ENCODE assay signal across 21 cellular contexts in genomic region chr5:179936976-179937681, GRCh38. TPM values are rescaled to one million over a fixed set of nuclear protein-coding genes. Genes with fewer than 3 reads are reported as not detected.
DNase-seq lines count a peak whose midpoint lies in the region; ATAC-seq, FAIRE-seq and TF ChIP-seq lines count a peak whose summit lies in the region.
"Had no signal": no experiment of that assay in that cellular context is flagged by ENCODE, and none has a peak within 500 bp of the region (broad histone marks: within the 10 kb centered on the region; RNA-seq: fewer than 3 reads in every experiment).

No MANE protein-coding gene starts in this region.

- WGBS in HepG2 (ENCODE audit: low lambda C conversion rate) = 23% methylated on average over 13 of the region's 13 CpGs
- WGBS in right lobe of liver (ENCODE audit: insufficient coverage, low coverage, low lambda C conversion rate, missing lambda C conversion rate) = 86% methylated on average over 13 of the region's 13 CpGs

- intact Hi-C loops in HepG2 (cut with micrococcal nuclease; ENCODE audit: unreplicated experiment) = no loop called here
- intact Hi-C loops in right lobe of liver (cut with DNase I) = no loop called here

- TF ChIP-seq EP300 in HepG2 (IDR thresholded peaks at IDR 0.05; ENCODE audit: low read depth in 2 of 2, low read length in 2 of 2) = no peak
- TF ChIP-seq EP300 in HepG2 (CRISPR knock-in tag; IDR thresholded peaks at IDR 0.05; ENCODE audit: borderline replicate concordance) = no peak

- H3K79me2 ChIP-seq in HepG2 (ENCODE audit: insufficient read depth, low read length) = no peaks in the 10 kb centered on the region
- H3K79me2 ChIP-seq in astrocyte (ENCODE audit: insufficient read depth, low read length) = no peaks in the 10 kb centered on the region

- no peak overlapping the region for H3K27ac ChIP-seq in HepG2 (ENCODE audit: extremely low read length, insufficient read depth, low read length)
- no peak overlapping the region for H3K27ac ChIP-seq in right lobe of liver
- H3K27ac ChIP-seq in astrocyte (ENCODE audit: low read depth, low read length) = no peak overlapping the region
- H3K27ac ChIP-seq: 22Rv1 had no signal

- H3K9me3 ChIP-seq in HepG2 (ENCODE audit: low read length) = no peaks in the 10 kb centered on the region
- no peaks in the 10 kb centered on the region for H3K9me3 ChIP-seq in right lobe of liver
- no peaks in the 10 kb centered on the region for H3K9me3 ChIP-seq in astrocyte (ENCODE audit: insufficient read depth, low read depth, low read length)
- H3K9me3 ChIP-seq: BE2C had no signal

- BruUV-seq in HepG2 (replicated peaks; lab: Mats Ljungman, UMichigan) = no TSS peak

- TF ChIP-seq CTCF in HepG2 (CRISPR knock-in tag; IDR thresholded peaks at IDR 0.05) (no peak), right lobe of liver (IDR thresholded peaks at IDR 0.05) (no peak), astrocyte (IDR thresholded peaks at IDR 0.05; ENCODE audit: insufficient read depth, low read depth, low read length) (no peak)

- H3K4me3 Mint-ChIP-seq in astrocyte (ENCODE audit: unreplicated experiment) = no peak overlapping the region
- H3K4me3 Mint-ChIP-seq in activated CD8-positive, alpha-beta memory T cell treated with anti-CD3 and anti-CD28 coated beads, Interleukin-2, amount 10 ng/mL, durations not matched to agents 7 days and 5 days = no peak overlapping the region
- H3K4me3 Mint-ChIP-seq: CD4-positive, CD25-positive, alpha-beta regulatory T cell; CD8-positive, alpha-beta memory T cell; GM23338; IgD-negative memory B cell had no signal

- in situ Hi-C loops in HepG2 (cut with HindIII; ENCODE audit: extremely low pct_ligation_motif_present, low pct_unique_long_range_greater_than_20kb) = no loop called here

- no peaks in the 10 kb centered on the region for H3K27me3 Mint-ChIP-seq in astrocyte (ENCODE audit: low read depth, unreplicated experiment)
- H3K27me3 Mint-ChIP-seq in activated CD8-positive, alpha-beta memory T cell treated with anti-CD3 and anti-CD28 coated beads, Interleukin-2, amount 10 ng/mL, durations not matched to agents 7 days and 5 days = peaks cover 10% of the 10 kb centered on the region

- H3K9ac ChIP-seq in HepG2 (ENCODE audit: insufficient read depth, low read depth, low read length) (no peak overlapping the region), astrocyte (ENCODE audit: low read length) (no peak overlapping the region)

- no peak for DNase-seq in HepG2 (ENCODE audit: low spot score)
- DNase-seq in right lobe of liver = no peak
- no peak for DNase-seq in astrocyte (ENCODE audit: low read depth)
- no peak for DNase-seq in frontal cortex (ENCODE audit: low spot score in 2 of 2)
- no peak for DNase-seq in activated CD8-positive, alpha-beta memory T cell treated with anti-CD3 and anti-CD28 coated beads, Interleukin-2, amount 10 ng/mL, durations not matched to agents 7 days and 5 days
- DNase-seq: BE2C; C1 segment of cervical spinal cord; CD4-positive, CD25-positive, alpha-beta regulatory T cell; CD8-positive, alpha-beta memory T cell; COR-L47; GF-D8; HCEC 1CT; KG1 had no signal

- FAIRE-seq in HepG2 (lab: Jason Lieb, UNC) = no peak
- FAIRE-seq in astrocyte (lab: Jason Lieb, UNC) = peak; percentile 23
- FAIRE-seq in frontal cortex (lab: Jason Lieb, UNC) = peak; percentile 84
- FAIRE-seq: H54, HTR-8/SVneo had no signal

- CTCF ChIA-PET in HepG2 (lab: Yijun Ruan, JAX; ENCODE audit: low intra/inter-chr PET ratio, low total read pairs) = no interaction called here
- CTCF ChIA-PET in activated CD8-positive, alpha-beta memory T cell treated with anti-CD3 and anti-CD28 coated beads, Interleukin-2, amount 10 ng/mL, durations not matched to agents 7 days and 5 days (lab: Charles Lee) = no interaction called here

- H3K27ac Mint-ChIP-seq in astrocyte (ENCODE audit: unreplicated experiment) = no peak overlapping the region
- H3K27ac Mint-ChIP-seq in activated CD8-positive, alpha-beta memory T cell treated with anti-CD3 and anti-CD28 coated beads, Interleukin-2, amount 10 ng/mL, durations not matched to agents 7 days and 5 days = no peak overlapping the region
- H3K27ac Mint-ChIP-seq: CD4-positive, CD25-positive, alpha-beta regulatory T cell; CD8-positive, alpha-beta memory T cell; GM23338; IgD-negative memory B cell had no signal

- peaks cover 2% of the 10 kb centered on the region for H3K36me3 Mint-ChIP-seq in astrocyte (ENCODE audit: low read depth, unreplicated experiment)
- no peaks in the 10 kb centered on the region for H3K36me3 Mint-ChIP-seq in activated CD8-positive, alpha-beta memory T cell treated with anti-CD3 and anti-CD28 coated beads, Interleukin-2, amount 10 ng/mL, durations not matched to agents 7 days and 5 days
- H3K36me3 Mint-ChIP-seq: CD4-positive, CD25-positive, alpha-beta regulatory T cell had no signal

- H3K27me3 ChIP-seq in HepG2 (ENCODE audit: control insufficient read depth in 1 of 2, insufficient read depth in 2 of 2, low read length in 2 of 2) = no peaks in the 10 kb centered on the region
- no peaks in the 10 kb centered on the region for H3K27me3 ChIP-seq in right lobe of liver
- H3K27me3 ChIP-seq in astrocyte (ENCODE audit: insufficient read depth, low read length) = no peaks in the 10 kb centered on the region
- H3K27me3 ChIP-seq: BE2C had no signal

- H3K36me3 ChIP-seq in HepG2 (replicated peaks in 1 of 2; ENCODE audit: control insufficient read depth in 1 of 2, insufficient read depth in 2 of 2, low read length in 2 of 2) (no peaks in the 10 kb centered on the region), right lobe of liver (no peaks in the 10 kb centered on the region), astrocyte (ENCODE audit: insufficient read depth, low read length) (no peaks in the 10 kb centered on the region)
- H3K36me3 ChIP-seq: BE2C had no signal

- no peaks in the 10 kb centered on the region for H4K20me1 ChIP-seq in HepG2 (ENCODE audit: insufficient read depth, low read length)
- no peaks in the 10 kb centered on the region for H4K20me1 ChIP-seq in astrocyte (ENCODE audit: insufficient read depth, low read length)

- no peaks in the 10 kb centered on the region for H3K9me3 Mint-ChIP-seq in astrocyte (ENCODE audit: unreplicated experiment)
- no peaks in the 10 kb centered on the region for H3K9me3 Mint-ChIP-seq in activated CD8-positive, alpha-beta memory T cell treated with anti-CD3 and anti-CD28 coated beads, Interleukin-2, amount 10 ng/mL, durations not matched to agents 7 days and 5 days (ENCODE audit: low read depth)
- H3K9me3 Mint-ChIP-seq: CD8-positive, alpha-beta memory T cell; GM23338; IgD-negative memory B cell had no signal

- no peak overlapping the region for H3K4me3 ChIP-seq in HepG2 (replicated peaks in 1 of 3; ENCODE audit: insufficient read depth in 1 of 3, low read depth in 2 of 3, low read length in 3 of 3)
- H3K4me3 ChIP-seq in right lobe of liver = no peak overlapping the region
- H3K4me3 ChIP-seq in astrocyte (ENCODE audit: insufficient read depth, low read depth, low read length) = no peak overlapping the region
- H3K4me3 ChIP-seq: GM23338 had no signal

- ATAC-seq in HepG2 (no peak), right lobe of liver (no peak), GM18502 (IDR thresholded peaks at IDR 0.05; ENCODE audit: poor library complexity, unreplicated experiment) (no peak), HG03139 (IDR thresholded peaks at IDR 0.05; ENCODE audit: unreplicated experiment) (no peak), GM18909 (IDR thresholded peaks at IDR 0.05; ENCODE audit: poor library complexity, unreplicated experiment) (no peak)
- ATAC-seq in activated CD8-positive, alpha-beta memory T cell treated with anti-CD3 and anti-CD28 coated beads, Interleukin-2, amount 10 ng/mL, durations not matched to agents 7 days and 5 days = no peak
- ATAC-seq: GM23338 had no signal

- H3K4me1 ChIP-seq in HepG2 (ENCODE audit: insufficient read depth, low read length) (no peaks in the 10 kb centered on the region), right lobe of liver (no peaks in the 10 kb centered on the region), astrocyte (ENCODE audit: insufficient read depth, low read length) (no peaks in the 10 kb centered on the region)
- H3K4me1 ChIP-seq: BE2C had no signal

- H3K4me2 ChIP-seq in HepG2 (ENCODE audit: low read depth, low read length) (no peak overlapping the region), astrocyte (ENCODE audit: low read length) (no peak overlapping the region)
- H3K4me2 ChIP-seq: GM23338 had no signal

- no peak for TF ChIP-seq RAD21 in HepG2 (CRISPR knock-in tag; IDR thresholded peaks at IDR 0.05)

- POLR2A ChIA-PET in HepG2 (lab: Yijun Ruan, JAX) = no interaction called here

- H3K4me1 Mint-ChIP-seq in astrocyte (ENCODE audit: low read depth, unreplicated experiment) = no peaks in the 10 kb centered on the region
- no peaks in the 10 kb centered on the region for H3K4me1 Mint-ChIP-seq in activated CD8-positive, alpha-beta memory T cell treated with anti-CD3 and anti-CD28 coated beads, Interleukin-2, amount 10 ng/mL, durations not matched to agents 7 days and 5 days
- H3K4me1 Mint-ChIP-seq: CD8-positive, alpha-beta memory T cell; GM23338 had no signal

- no peak for TF ChIP-seq POLR2A in HepG2 (IDR thresholded peaks at IDR 0.05; ENCODE audit: insufficient read depth in 1 of 2, low read depth in 2 of 2, low read length in 2 of 2)
- TF ChIP-seq POLR2A in right lobe of liver (IDR thresholded peaks at IDR 0.05) = no peak

- no peak overlapping the region for H2AFZ ChIP-seq in HepG2 (ENCODE audit: low read length)
- H2AFZ ChIP-seq in astrocyte (ENCODE audit: low read depth, low read length) = no peak overlapping the region
- H2AFZ ChIP-seq: GM23338 had no signal

RNA-seq across cellular contexts. Expression of gene TBC1D9B, which starts 29.4 kb away (rescaled TPM):
- total RNA-seq in HepG2 (2016; rRNA removed; fragmentation: Illumina TruSeq; extraction: Trizol) = 26.8 and 35.0 TPM in 2 replicates
- 16.3 and 18.1 TPM in 2 replicates for total RNA-seq in HepG2 (2016; cell fraction: cytosol; rRNA removed; fragmentation: Illumina TruSeq; extraction: Trizol; ENCODE audit: low read depth)
- total RNA-seq in HepG2 (2016; cell fraction: insoluble cytoplasmic fraction; rRNA removed; fragmentation: Illumina TruSeq; extraction: Trizol) = 22.4 and 35.5 TPM in 2 replicates
- 27.6 and 33.0 TPM in 2 replicates for total RNA-seq in HepG2 (2016; cell fraction: membrane; rRNA removed; fragmentation: Illumina TruSeq; extraction: Trizol)
- 34.2 and 36.7 TPM in 2 replicates for total RNA-seq in HepG2 (2016; cell fraction: nucleus; rRNA removed; fragmentation: Illumina TruSeq; extraction: Trizol)
- polyA plus RNA-seq in HepG2 (2011; rRNA removed) = 50.0 and 59.5 TPM in 2 replicates
- polyA plus RNA-seq in HepG2 (2011; cell fraction: cytosol; rRNA removed) = 37.5 and 49.4 TPM in 2 replicates
- 238 and 301 TPM in 2 replicates for polyA plus RNA-seq in HepG2 (2011; cell fraction: nucleus; rRNA removed)
- 31.9 and 43.3 TPM in 2 replicates for polyA plus RNA-seq in HepG2 (2012)
- 12.6 and 12.7 TPM in 2 replicates for polyA plus RNA-seq in HepG2 (2016; cell fraction: cytosol; fragmentation: Illumina TruSeq; extraction: Trizol; ENCODE audit: low read depth)
- polyA plus RNA-seq in HepG2 (2016; cell fraction: insoluble cytoplasmic fraction; fragmentation: Illumina TruSeq; extraction: Trizol; ENCODE audit: low read depth) = 23.9 and 30.1 TPM in 2 replicates
- 21.4 and 23.2 TPM in 2 replicates for polyA plus RNA-seq in HepG2 (2016; cell fraction: membrane; fragmentation: Illumina TruSeq; extraction: Trizol; ENCODE audit: low read depth)
- 77.4 and 83.8 TPM in 2 replicates for polyA plus RNA-seq in HepG2 (2016; cell fraction: nucleus; fragmentation: Illumina TruSeq; extraction: Trizol; ENCODE audit: insufficient read depth, low read depth)
- polyA minus RNA-seq in HepG2 (2011; rRNA and poly(A)+ RNA removed; ENCODE audit: low replicate concordance) = 111 and 116 TPM in 2 replicates
- polyA minus RNA-seq in HepG2 (2011; cell fraction: cytosol; rRNA and poly(A)+ RNA removed) = 34.3 and 37.3 TPM in 2 replicates
- 73.2 and 88.6 TPM in 2 replicates for polyA minus RNA-seq in HepG2 (2011; cell fraction: nucleus; rRNA and poly(A)+ RNA removed)
- 10 to 100 TPM; 58.7 to 81.9 (median 69.5) TPM for total RNA-seq in right lobe of liver
- 85.1 and 89.9 TPM in 2 replicates for total RNA-seq in astrocyte
- 24.1 TPM for total RNA-seq in frontal cortex
- total RNA-seq in activated CD8-positive, alpha-beta memory T cell treated with anti-CD3 and anti-CD28 coated beads, Interleukin-2, amount 10 ng/mL, durations not matched to agents 7 days and 5 days = 10 to 100 TPM; 71.6 to 83.3 TPM
